In the genomic region with DNA sequence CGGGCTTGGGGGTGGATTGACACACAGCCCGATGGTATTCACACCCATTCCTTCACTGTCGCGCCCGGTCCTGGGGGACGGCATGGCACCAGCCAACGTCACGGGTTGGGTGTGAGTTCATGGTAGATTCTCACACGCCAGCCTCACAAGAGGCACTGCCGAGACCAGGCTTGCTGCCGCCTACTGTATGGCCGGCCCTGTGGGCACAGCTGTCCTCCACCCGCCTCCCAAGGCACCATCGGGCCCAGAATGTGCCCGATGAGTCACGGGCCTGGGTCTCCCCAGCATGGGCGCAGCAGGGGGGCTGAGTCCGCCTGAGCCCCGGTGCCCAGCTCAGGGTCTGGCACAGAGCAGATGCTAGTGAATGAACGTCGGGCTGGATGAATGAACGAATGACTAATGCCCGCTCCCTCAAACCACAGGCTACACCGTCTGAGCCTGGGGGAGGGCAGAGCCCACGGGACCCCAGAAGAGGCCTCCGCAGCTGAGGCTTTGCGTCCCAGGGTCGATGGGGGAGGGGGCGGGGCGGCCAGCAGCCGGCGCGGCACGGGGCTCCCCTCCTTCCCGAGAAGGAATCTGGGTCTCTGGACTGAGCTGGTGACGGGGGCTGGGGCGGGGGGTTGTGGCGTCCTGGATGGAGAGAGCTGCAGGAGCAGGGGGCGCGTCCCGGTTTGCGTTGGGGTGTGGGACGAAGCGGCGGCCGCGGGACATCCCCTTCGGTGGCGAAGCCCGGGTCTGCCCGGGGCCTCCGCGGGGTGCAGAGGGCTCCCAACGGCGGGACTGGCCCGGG, we compare ENCODE assay signal across 8 cellular contexts. TPM values are rescaled to one million over a fixed set of nuclear protein-coding genes. Genes with fewer than 3 reads are reported as not detected.
DNase-seq lines count a peak whose midpoint lies in the region; ATAC-seq, FAIRE-seq and TF ChIP-seq lines count a peak whose summit lies in the region.

No MANE protein-coding gene starts in this region.

- in situ Hi-C loops in HAP-1 (cut with MboI; ENCODE audit: low sequenced_read_pairs): no loop called here

- H3K27ac ChIP-seq in VCaP: peak overlapping the region; percentile 44; the same call in 1 of the 2 replicates
- H3K27ac ChIP-seq in Karpas-422 (ENCODE audit: low read length): no peak overlapping the region

- H4K20me1 ChIP-seq in Karpas-422 (ENCODE audit: insufficient read depth, low read depth, low read length): peaks cover 10% of the 10 kb centered on the region; the same call in 1 of the 2 replicates

- no peak for TF ChIP-seq POLR2A in GM12891 (IDR thresholded peaks at IDR 0.05; ENCODE audit: low read depth, low read length)

- TF ChIP-seq CTCF in VCaP (conservative IDR thresholded peaks at IDR 0.05): no peak
- no peak for TF ChIP-seq CTCF in fibroblast of villous mesenchyme (IDR thresholded peaks at IDR 0.05; ENCODE audit: insufficient read depth, low read depth, low read length)

- H3K9me3 ChIP-seq in HAP-1 (no peaks in the 10 kb centered on the region), Karpas-422 (ENCODE audit: low read length) (no peaks in the 10 kb centered on the region)

- H3K4me3 ChIP-seq in HAP-1 (peak overlapping the region; percentile 17), fibroblast of villous mesenchyme (ENCODE audit: low read depth, low read length) (peak overlapping the region; percentile 35), Karpas-422 (ENCODE audit: low read length) (no peak overlapping the region)

- H3K36me3 ChIP-seq in HAP-1 (replicated peaks) (no peaks in the 10 kb centered on the region), Karpas-422 (ENCODE audit: insufficient read depth, low read length) (no peaks in the 10 kb centered on the region)

- no peaks in the 10 kb centered on the region for H3K79me2 ChIP-seq in Karpas-422 (ENCODE audit: low read length)

- H2AFZ ChIP-seq in Karpas-422 (ENCODE audit: low read length): no peak overlapping the region

- no peak for ATAC-seq in HG03280 (IDR thresholded peaks at IDR 0.05; ENCODE audit: unreplicated experiment)

- FAIRE-seq in GM12891 (lab: Jason Lieb, UNC): no peak

- peaks cover 22% of the 10 kb centered on the region for H3K27me3 ChIP-seq in HAP-1 (ENCODE audit: low read depth)
- no peaks in the 10 kb centered on the region for H3K27me3 ChIP-seq in Karpas-422 (ENCODE audit: low read length)

- no peak overlapping the region for H3K4me2 ChIP-seq in Karpas-422 (ENCODE audit: low read depth, low read length, poor library complexity, severe bottlenecking)

- no peaks in the 10 kb centered on the region for H3K9me2 ChIP-seq in Karpas-422 (replicated peaks; ENCODE audit: insufficient read depth, low read length)

- H3K4me1 ChIP-seq in HAP-1 (no peaks in the 10 kb centered on the region), Karpas-422 (ENCODE audit: low read length) (no peaks in the 10 kb centered on the region)

- DNase-seq in HAP-1 (ENCODE audit: low spot score in 2 of 2): no peak
- DNase-seq in fibroblast of villous mesenchyme (ENCODE audit: low read depth): no peak
- DNase-seq in occipital lobe (lab: John Stamatoyannopoulos, UW): peak; percentile 50
- DNase-seq in Karpas-422: no peak
- DNase-seq in AML-193 (lab: John Stamatoyannopoulos, UW): no peak
- DNase-seq in GM12891 (ENCODE audit: insufficient read length, low spot score): no peak

- no peak overlapping the region for H3K9ac ChIP-seq in Karpas-422 (ENCODE audit: low read length)

TF ChIP-seq in GM12891, 5 proteins besides CTCF, POLR2A, EP300 and RAD21:
- TF ChIP-seq POU2F2 (IDR thresholded peaks at IDR 0.05; ENCODE audit: low read depth, low read length): no peak
- TF ChIP-seq TAF1 (IDR thresholded peaks at IDR 0.05; ENCODE audit: low read depth, low read length): no peak
- TF ChIP-seq POLR2AphosphoS5 (IDR thresholded peaks at IDR 0.05; ENCODE audit: low read depth, low read length): no peak
- TF ChIP-seq PAX5 (IDR thresholded peaks at IDR 0.05; ENCODE audit: insufficient read depth, low read length, severe bottlenecking): no peak
- no peak for TF ChIP-seq SPI1 (IDR thresholded peaks at IDR 0.05; ENCODE audit: low read depth, low read length)

RNA-seq across cellular contexts. Expression of a gene that starts 0.8 kb away (rescaled TPM):
- total RNA-seq in fibroblast of villous mesenchyme: under 0.01 and 0.64 TPM in 2 replicates
- 13.9 TPM for total RNA-seq in occipital lobe
- total RNA-seq in Karpas-422 (2014; rRNA removed; shearing (Covaris generic); ENCODE audit: low replicate concordance): 0.04 and 0.43 TPM in 2 replicates
- 0.26 TPM for polyA plus RNA-seq in GM12891 (2012; ENCODE audit: low read depth, missing spikeins)
